8 cellular contexts compared by ENCODE assay signal in the genomic region with DNA sequence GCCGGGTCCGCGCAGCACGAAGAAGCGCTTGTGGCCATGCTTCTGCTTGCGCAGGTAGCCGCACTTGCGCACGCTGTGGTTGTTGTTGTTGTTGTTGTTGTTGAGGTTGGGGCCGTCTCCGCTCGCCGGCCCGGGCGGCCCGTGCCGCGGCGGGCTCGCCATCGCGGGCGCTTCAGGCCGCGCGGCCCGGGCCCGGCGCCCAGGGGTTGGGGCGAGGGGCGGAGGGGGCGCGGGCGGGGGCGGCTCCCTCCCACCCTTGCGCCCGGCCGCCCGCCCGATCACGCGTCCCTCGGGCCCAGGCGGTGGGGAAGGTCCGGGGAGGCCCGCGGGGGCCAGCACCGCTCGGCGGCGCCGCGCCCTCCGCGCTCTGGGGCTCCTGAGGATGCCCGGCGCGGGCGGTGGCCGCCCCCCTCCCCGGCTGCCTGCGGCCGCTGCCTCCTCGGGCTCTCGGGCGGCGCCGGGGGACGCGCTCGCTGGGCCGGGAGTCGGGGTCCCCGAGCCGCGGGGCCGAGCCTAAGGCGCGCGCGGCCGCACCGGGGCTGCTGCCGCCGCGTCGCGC. TPM values are rescaled to one million over a fixed set of nuclear protein-coding genes. Genes with fewer than 3 reads are reported as not detected.
DNase-seq lines count a peak whose midpoint lies in the region; ATAC-seq lines count a peak whose summit lies in the region.

No MANE protein-coding gene starts in this region.

- no peaks in the 10 kb centered on the region for H3K9me3 Mint-ChIP-seq in activated naive CD4-positive, alpha-beta T cell treated with anti-CD3 and anti-CD28 coated beads, Interleukin-2, amount 10 ng/mL, durations not matched to agents 7 days and 5 days
- H3K9me3 Mint-ChIP-seq in activated T-helper 17 cell treated with anti-CD3 and anti-CD28 coated beads, Interleukin-2, amount 50 U/mL, for 72 hours, result no peaks in the 10 kb centered on the region
- no peaks in the 10 kb centered on the region for H3K9me3 Mint-ChIP-seq in stimulated activated naive CD8-positive, alpha-beta T cell treated with anti-CD3 and anti-CD28 coated beads, Interleukin-15, Interleukin-2, amounts not matched to agents 100 ng/mL and 50 ng/mL, for 24 hours

- H3K4me3 ChIP-seq in iPS-11a (ENCODE audit: low read depth, low read length), result peak overlapping the region; percentile 72

- peak overlapping the region; percentile 65 for H3K4me3 Mint-ChIP-seq in activated naive CD4-positive, alpha-beta T cell treated with anti-CD3 and anti-CD28 coated beads, Interleukin-2, amount 10 ng/mL, durations not matched to agents 7 days and 5 days
- peak overlapping the region; percentile 55 for H3K4me3 Mint-ChIP-seq in activated T-helper 17 cell treated with anti-CD3 and anti-CD28 coated beads, Interleukin-2, amount 50 U/mL, for 72 hours
- peak overlapping the region; percentile 66 for H3K4me3 Mint-ChIP-seq in stimulated activated naive CD8-positive, alpha-beta T cell treated with anti-CD3 and anti-CD28 coated beads, Interleukin-15, Interleukin-2, amounts not matched to agents 100 ng/mL and 50 ng/mL, for 24 hours

- ATAC-seq in HG02973 (IDR thresholded peaks at IDR 0.05; ENCODE audit: unreplicated experiment), result peak; percentile 16
- peak; percentile 23 for ATAC-seq in activated T-helper 17 cell treated with anti-CD3 and anti-CD28 coated beads, Interleukin-2, amount 50 U/mL, for 72 hours (replicated peaks)

- H3K4me1 Mint-ChIP-seq in activated naive CD4-positive, alpha-beta T cell treated with anti-CD3 and anti-CD28 coated beads, Interleukin-2, amount 10 ng/mL, durations not matched to agents 7 days and 5 days, result peaks cover 24% of the 10 kb centered on the region
- peaks cover 11% of the 10 kb centered on the region for H3K4me1 Mint-ChIP-seq in activated T-helper 17 cell treated with anti-CD3 and anti-CD28 coated beads, Interleukin-2, amount 50 U/mL, for 72 hours
- peaks cover 19% of the 10 kb centered on the region for H3K4me1 Mint-ChIP-seq in stimulated activated naive CD8-positive, alpha-beta T cell treated with anti-CD3 and anti-CD28 coated beads, Interleukin-15, Interleukin-2, amounts not matched to agents 100 ng/mL and 50 ng/mL, for 24 hours (ENCODE audit: low read depth)

- H3K36me3 Mint-ChIP-seq in activated naive CD4-positive, alpha-beta T cell treated with anti-CD3 and anti-CD28 coated beads, Interleukin-2, amount 10 ng/mL, durations not matched to agents 7 days and 5 days, result peaks cover 10% of the 10 kb centered on the region
- H3K36me3 Mint-ChIP-seq in activated T-helper 17 cell treated with anti-CD3 and anti-CD28 coated beads, Interleukin-2, amount 50 U/mL, for 72 hours (ENCODE audit: low read depth), result no peaks in the 10 kb centered on the region
- no peaks in the 10 kb centered on the region for H3K36me3 Mint-ChIP-seq in stimulated activated naive CD8-positive, alpha-beta T cell treated with anti-CD3 and anti-CD28 coated beads, Interleukin-15, Interleukin-2, amounts not matched to agents 100 ng/mL and 50 ng/mL, for 24 hours (ENCODE audit: low read depth)

- DNase-seq in activated naive CD4-positive, alpha-beta T cell treated with anti-CD3 and anti-CD28 coated beads, Interleukin-2, amount 10 ng/mL, durations not matched to agents 7 days and 5 days, result no peak
- DNase-seq in activated naive CD4-positive, alpha-beta T cell treated with Interleukin-2 at 50 U/mL for 16 hours, result no peak
- DNase-seq in stimulated activated CD4-positive, alpha-beta T cell treated with anti-CD3 and anti-CD28 coated beads, Interleukin-4, amount 100 ng/mL, for 1 hour, result no peak
- no peak for DNase-seq in ecto neural progenitor cell (ENCODE audit: low spot score)

- CTCF ChIA-PET in activated naive CD4-positive, alpha-beta T cell treated with anti-CD3 and anti-CD28 coated beads, Interleukin-2, amount 10 ng/mL, durations not matched to agents 7 days and 5 days (lab: Charles Lee), result no interaction called here

- H3K27ac Mint-ChIP-seq in activated naive CD4-positive, alpha-beta T cell treated with anti-CD3 and anti-CD28 coated beads, Interleukin-2, amount 10 ng/mL, durations not matched to agents 7 days and 5 days, result peak overlapping the region; percentile 75
- H3K27ac Mint-ChIP-seq in activated T-helper 17 cell treated with anti-CD3 and anti-CD28 coated beads, Interleukin-2, amount 50 U/mL, for 72 hours, result peak overlapping the region; percentile 46
- no peak overlapping the region for H3K27ac Mint-ChIP-seq in stimulated activated naive CD8-positive, alpha-beta T cell treated with anti-CD3 and anti-CD28 coated beads, Interleukin-15, Interleukin-2, amounts not matched to agents 100 ng/mL and 50 ng/mL, for 24 hours

- H3K27me3 Mint-ChIP-seq in activated naive CD4-positive, alpha-beta T cell treated with anti-CD3 and anti-CD28 coated beads, Interleukin-2, amount 10 ng/mL, durations not matched to agents 7 days and 5 days, result peaks cover 32% of the 10 kb centered on the region
- H3K27me3 Mint-ChIP-seq in activated T-helper 17 cell treated with anti-CD3 and anti-CD28 coated beads, Interleukin-2, amount 50 U/mL, for 72 hours, result no peaks in the 10 kb centered on the region
- H3K27me3 Mint-ChIP-seq in stimulated activated naive CD8-positive, alpha-beta T cell treated with anti-CD3 and anti-CD28 coated beads, Interleukin-15, Interleukin-2, amounts not matched to agents 100 ng/mL and 50 ng/mL, for 24 hours, result peaks cover 18% of the 10 kb centered on the region

RNA-seq across cellular contexts. Expression of gene IRS2, which starts 0.4 kb away (rescaled TPM):
- 1 to 10 TPM; 2.3 to 2.7 TPM for total RNA-seq in activated T-helper 17 cell treated with anti-CD3 and anti-CD28 coated beads, Interleukin-2, amount 50 U/mL, for 72 hours
